9 cellular contexts compared by ENCODE assay signal in genomic region chr9:5714501-5715401, GRCh38.
A peak's percentile ranks its signal among the peaks of the same experiment; 100 is the strongest.
DNase-seq lines count a peak whose midpoint lies in the region; ATAC-seq and TF ChIP-seq lines count a peak whose summit lies in the region.
"Had no signal": no experiment of that assay in that cellular context is flagged by ENCODE, and none has a peak within 500 bp of the region (broad histone marks: within the 10 kb centered on the region; RNA-seq: fewer than 3 reads in every experiment).

No MANE protein-coding gene starts in this region.

- H3K27ac ChIP-seq in tibial artery = no peak overlapping the region

- H3K4me1 ChIP-seq in tibial artery = no peaks in the 10 kb centered on the region

- H3K27ac Mint-ChIP-seq in mesothelial cell of epicardium = peak overlapping the region; percentile 16

- H3K4me1 Mint-ChIP-seq in mesothelial cell of epicardium = peaks cover 14% of the 10 kb centered on the region

- intact Hi-C loops in tibial artery (cut with DNase I; ENCODE audit: low total_unique reads) (no loop called here), left cardiac atrium (cut with DNase I) (no loop called here)

- H3K9me3 Mint-ChIP-seq in mesothelial cell of epicardium = peaks cover 14% of the 10 kb centered on the region

- H3K9me3 ChIP-seq in tibial artery = peaks cover 0 to 5% (median 0%) of the 10 kb centered on the region in 3 donors

- peak; percentile 19 for DNase-seq in Daoy (ENCODE audit: low read depth)
- peak; percentile 33 for DNase-seq in LoVo (ENCODE audit: low spot score)
- peak; percentile 22 for DNase-seq in brain pericyte (ENCODE audit: low read depth, low spot score)
- no peak for DNase-seq in mesothelial cell of epicardium (ENCODE audit: low spot score in 2 of 2, unreplicated experiment in 2 of 2)
- DNase-seq in SKM-1 (lab: John Stamatoyannopoulos, UW; ENCODE audit: unreplicated experiment) = no peak
- DNase-seq in tibial artery = no peak
- no peak for DNase-seq in left cardiac atrium
- DNase-seq: NCI-H446 treated with DMSO at 0.1 percent for 48 hours had no signal

- no peaks in the 10 kb centered on the region for H3K27me3 ChIP-seq in tibial artery

- TF ChIP-seq CTCF in mesothelial cell of epicardium (IDR thresholded peaks at IDR 0.05; ENCODE audit: unreplicated experiment) = peak; percentile 59
- no peak for TF ChIP-seq CTCF in tibial artery (IDR thresholded peaks at IDR 0.05)

- no peak overlapping the region for H3K4me3 ChIP-seq in tibial artery

- H3K4me3 Mint-ChIP-seq in mesothelial cell of epicardium = no peak overlapping the region

- H3K36me3 ChIP-seq in tibial artery = peaks cover 22 to 29% (median 29%) of the 10 kb centered on the region in 3 donors

- H3K36me3 Mint-ChIP-seq in mesothelial cell of epicardium = peaks cover 44% of the 10 kb centered on the region

- no peaks in the 10 kb centered on the region for H3K27me3 Mint-ChIP-seq in mesothelial cell of epicardium (ENCODE audit: low read depth)

- no peak for ATAC-seq in GM21717 (IDR thresholded peaks at IDR 0.05; ENCODE audit: unreplicated experiment)
- no peak for ATAC-seq in left cardiac atrium

Comparison
In these comparisons a context has a peak if more than half of its experiments do, and no peak if none do; other contexts are left out.
1. DNase-seq: peak in Daoy (single experiment), LoVo (single experiment) and brain pericyte (single experiment); none in mesothelial cell of epicardium (0 of 2), SKM-1 (single experiment), tibial artery (0 of 2) and left cardiac atrium (single experiment).